ENCODE assay signal across 18 cellular contexts in the genomic region with DNA sequence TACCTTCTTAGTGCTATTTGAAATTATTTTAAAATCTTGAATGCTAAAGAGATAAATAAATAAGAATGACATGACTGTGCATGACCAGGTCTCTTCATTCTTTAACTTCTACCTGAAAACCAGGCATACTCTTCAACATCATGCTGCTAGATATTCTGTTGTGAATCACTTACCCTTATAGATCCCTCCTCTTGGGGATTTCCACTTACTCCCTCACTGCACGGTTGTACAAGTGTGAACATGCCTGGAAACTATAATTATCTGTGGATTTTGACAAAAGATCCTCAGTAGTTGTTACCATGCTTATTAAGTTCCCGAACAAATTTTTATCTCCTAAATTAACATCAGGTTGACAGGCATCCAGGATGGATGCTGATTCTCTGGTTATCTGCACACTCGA. TPM values are rescaled to one million over a fixed set of nuclear protein-coding genes. Genes with fewer than 3 reads are reported as not detected.
"Had no signal": no experiment of that assay in that cellular context is flagged by ENCODE, and none has a peak within 500 bp of the region (broad histone marks: within the 10 kb centered on the region; RNA-seq: fewer than 3 reads in every experiment).

No MANE protein-coding gene starts in this region.

- H3K9me3 Mint-ChIP-seq: activated CD8-positive, alpha-beta T cell treated with anti-CD3 and anti-CD28 coated beads for 36 hours; dendritic cell treated with granulocyte-macrophage colony-stimulating factor and Interleukin-4, amounts not matched to agents 40 ng/mL and 50 ng/mL, for 4 days; neural crest cell had no signal

- H3K27ac Mint-ChIP-seq: activated CD8-positive, alpha-beta T cell treated with anti-CD3 and anti-CD28 coated beads for 36 hours; activated naive CD4-positive, alpha-beta T cell treated with anti-CD3 and anti-CD28 coated beads, Interleukin-2, amount 50 U/mL, for 72 hours; dendritic cell treated with granulocyte-macrophage colony-stimulating factor and Interleukin-4, amounts not matched to agents 40 ng/mL and 50 ng/mL, for 4 days; T-helper 17 cell had no signal

- H3K27me3 ChIP-seq: body of pancreas, gastrocnemius medialis, upper lobe of right lung had no signal

- H3K27ac ChIP-seq: body of pancreas, gastrocnemius medialis, prostate gland, thoracic aorta, upper lobe of right lung had no signal

- H3K36me3 Mint-ChIP-seq: activated naive CD4-positive, alpha-beta T cell treated with anti-CD3 and anti-CD28 coated beads, Interleukin-2, amount 50 U/mL, for 72 hours had no signal

- H3K4me3 ChIP-seq: body of pancreas, gastrocnemius medialis, lung, prostate gland, thoracic aorta, upper lobe of right lung had no signal

- DNase-seq: activated CD4-positive, alpha-beta T cell treated with anti-CD3 and anti-CD28 coated beads for 4 hours; activated CD8-positive, alpha-beta T cell treated with anti-CD3 and anti-CD28 coated beads for 36 hours; activated effector memory CD4-positive, alpha-beta T cell treated with anti-CD3 and anti-CD28 coated beads, Interleukin-2, amount 50 U/mL, for 16 hours; activated T-cell treated with anti-CD3 and anti-CD28 coated beads, Interleukin-2, amount 50 U/mL, for 4 hours; amniotic stem cell; body of pancreas; effector memory CD4-positive, alpha-beta T cell; gastrocnemius medialis; right cardiac atrium; T-helper 17 cell; upper lobe of right lung had no signal

- H3K9me3 ChIP-seq: body of pancreas, gastrocnemius medialis, prostate gland, thoracic aorta, upper lobe of right lung had no signal

- H3K36me3 ChIP-seq: gastrocnemius medialis, prostate gland, thoracic aorta, upper lobe of right lung had no signal

- H3K4me1 Mint-ChIP-seq: T-helper 17 cell had no signal

- H3K4me3 Mint-ChIP-seq: activated CD8-positive, alpha-beta T cell treated with anti-CD3 and anti-CD28 coated beads for 36 hours; activated T-cell treated with anti-CD3 and anti-CD28 coated beads, Interleukin-2, amount 50 U/mL, for 4 hours; dendritic cell treated with granulocyte-macrophage colony-stimulating factor and Interleukin-4, amounts not matched to agents 40 ng/mL and 50 ng/mL, for 4 days; neural crest cell; T-helper 17 cell had no signal

- H3K27me3 Mint-ChIP-seq: activated CD8-positive, alpha-beta T cell treated with anti-CD3 and anti-CD28 coated beads for 36 hours; dendritic cell treated with granulocyte-macrophage colony-stimulating factor and Interleukin-4, amounts not matched to agents 40 ng/mL and 50 ng/mL, for 4 days; T-helper 17 cell had no signal

- ATAC-seq: activated CD8-positive, alpha-beta T cell treated with anti-CD3 and anti-CD28 coated beads for 36 hours; activated naive CD4-positive, alpha-beta T cell treated with anti-CD3 and anti-CD28 coated beads, Interleukin-2, amount 50 U/mL, for 72 hours; activated T-cell treated with anti-CD3 and anti-CD28 coated beads, Interleukin-2, amount 50 U/mL, for 4 hours; body of pancreas; gastrocnemius medialis; right cardiac atrium; T-helper 17 cell; upper lobe of right lung had no signal

- H3K4me1 ChIP-seq: body of pancreas, gastrocnemius medialis, prostate gland, upper lobe of right lung had no signal

RNA-seq across cellular contexts. Expression of a gene that starts 54.3 kb away (rescaled TPM):
- total RNA-seq: activated CD8-positive, alpha-beta T cell treated with anti-CD3 and anti-CD28 coated beads for 36 hours; activated naive CD4-positive, alpha-beta T cell treated with anti-CD3 and anti-CD28 coated beads, Interleukin-2, amount 50 U/mL, for 72 hours; activated T-cell treated with anti-CD3 and anti-CD28 coated beads, Interleukin-2, amount 50 U/mL, for 4 hours; osteoblast; T-helper 17 cell had no signal
